12 cellular contexts compared by ENCODE assay signal in the genomic region with DNA sequence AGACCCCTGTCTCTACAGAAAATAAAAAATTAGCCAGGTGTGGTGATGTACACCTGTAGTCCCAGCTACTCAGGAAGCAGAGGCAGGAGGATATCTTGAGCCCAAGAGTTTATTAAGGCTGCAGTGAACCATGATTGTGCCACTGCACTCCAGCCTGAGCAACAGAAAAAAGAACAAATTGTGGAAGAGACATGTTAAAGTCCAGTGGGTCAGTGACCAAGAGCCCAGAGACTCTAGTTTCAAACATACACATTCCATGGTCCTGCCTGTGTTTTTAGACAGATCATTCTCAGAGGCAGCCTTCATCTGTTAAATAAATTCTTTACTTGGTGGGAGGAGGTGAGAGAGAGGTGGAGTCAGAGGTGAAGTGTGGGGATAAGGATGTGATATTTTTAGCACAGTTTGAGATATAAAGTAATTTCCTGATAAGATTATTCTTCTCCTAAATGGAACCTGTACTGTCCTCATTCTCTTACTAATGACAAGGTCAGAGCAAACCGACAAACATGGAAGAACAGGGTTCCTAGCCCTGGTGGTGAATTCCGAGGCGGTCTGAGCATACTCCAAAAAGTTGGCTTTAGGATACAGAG. TPM values are rescaled to one million over a fixed set of nuclear protein-coding genes. Genes with fewer than 3 reads are reported as not detected.
A peak's percentile ranks its signal among the peaks of the same experiment; 100 is the strongest.
DNase-seq lines count a peak whose midpoint lies in the region; ATAC-seq and TF ChIP-seq lines count a peak whose summit lies in the region.
"Had no signal": no experiment of that assay in that cellular context is flagged by ENCODE, and none has a peak within 500 bp of the region (broad histone marks: within the 10 kb centered on the region; RNA-seq: fewer than 3 reads in every experiment).

No MANE protein-coding gene starts in this region.

- no peak for DNase-seq in CD8-positive, alpha-beta T cell
- no peak for DNase-seq in esophagus squamous epithelium (lab: John Stamatoyannopoulos, UW)
- no peak for DNase-seq in trophoblast cell
- DNase-seq in KG1 (lab: John Stamatoyannopoulos, UW): no peak
- no peak for DNase-seq in NCI-H82 treated with DMSO at 0.1 percent for 48 hours (lab: John Stamatoyannopoulos, UW; ENCODE audit: unreplicated experiment)
- DNase-seq: activated CD8-positive, alpha-beta memory T cell treated with anti-CD3 and anti-CD28 coated beads, Interleukin-2, amount 50 U/mL, for 4 hours; effector CD4-positive, alpha-beta T cell; islet precursor cell; NCI-H1092 had no signal

- H3K27me3 ChIP-seq in CD8-positive, alpha-beta T cell (ENCODE audit: insufficient read depth, low read length): no peaks in the 10 kb centered on the region
- no peaks in the 10 kb centered on the region for H3K27me3 ChIP-seq in esophagus squamous epithelium
- H3K27me3 ChIP-seq in trophoblast cell (ENCODE audit: insufficient read depth, low read length): no peaks in the 10 kb centered on the region

- H4K12ac ChIP-seq in trophoblast cell (ENCODE audit: low read depth, low read length): no peak overlapping the region

- WGBS in esophagus squamous epithelium, 2 donors: 73 to 90% methylated on average over 3 of the region's 3 CpGs
- no CpG with 5 or more reads among the region's 3 CpGs for WGBS in trophoblast cell (ENCODE audit: extremely low coverage, insufficient coverage, insufficient read length)

- H3K79me1 ChIP-seq in trophoblast cell (ENCODE audit: low read length): no peaks in the 10 kb centered on the region

- H3K9me3 ChIP-seq in CD8-positive, alpha-beta T cell (ENCODE audit: low read length): no peaks in the 10 kb centered on the region
- no peaks in the 10 kb centered on the region for H3K9me3 ChIP-seq in esophagus squamous epithelium
- no peaks in the 10 kb centered on the region for H3K9me3 ChIP-seq in trophoblast cell (ENCODE audit: insufficient read depth, low read depth, low read length)

- POLR2A ChIA-PET in CD8-positive, alpha-beta T cell (lab: Charles Lee): no interaction called here

- H3K36me3 ChIP-seq in CD8-positive, alpha-beta T cell (ENCODE audit: insufficient read depth, low read length): peaks cover 4% of the 10 kb centered on the region
- H3K36me3 ChIP-seq in esophagus squamous epithelium: no peaks in the 10 kb centered on the region
- H3K36me3 ChIP-seq in trophoblast cell (ENCODE audit: control insufficient read depth in 1 of 2, insufficient read depth in 2 of 2, low read length in 2 of 2): no peaks in the 10 kb centered on the region

- H3K4me2 ChIP-seq in trophoblast cell (ENCODE audit: low read length): no peak overlapping the region

- no peak overlapping the region for H3K4ac ChIP-seq in trophoblast cell (ENCODE audit: low read depth, low read length)

- H4K8ac ChIP-seq in trophoblast cell (ENCODE audit: low read depth, low read length): no peak overlapping the region

- no peak overlapping the region for H2AK5ac ChIP-seq in trophoblast cell (ENCODE audit: low read length)

- H3K4me1 Mint-ChIP-seq in CD8-positive, alpha-beta T cell (ENCODE audit: low read depth): peaks cover 80% of the 10 kb centered on the region

- no peaks in the 10 kb centered on the region for H3K79me2 ChIP-seq in trophoblast cell (ENCODE audit: control insufficient read depth, insufficient read depth, low read length, poor library complexity)

- no peak overlapping the region for H2BK120ac ChIP-seq in trophoblast cell (ENCODE audit: insufficient read depth, low read length, poor library complexity)

- no peak for ATAC-seq in CD8-positive, alpha-beta T cell
- ATAC-seq in HG02610 (IDR thresholded peaks at IDR 0.05; ENCODE audit: unreplicated experiment) (no peak), GM21390 (IDR thresholded peaks at IDR 0.05; ENCODE audit: unreplicated experiment) (no peak)

- no peak overlapping the region for H2BK12ac ChIP-seq in trophoblast cell (ENCODE audit: low read length)

- no peak overlapping the region for H2AFZ ChIP-seq in trophoblast cell (ENCODE audit: insufficient read depth, low read length, poor library complexity)

- no peaks in the 10 kb centered on the region for H3K27me3 Mint-ChIP-seq in CD8-positive, alpha-beta T cell (ENCODE audit: low read depth)

- CTCF ChIA-PET in CD8-positive, alpha-beta T cell (lab: Charles Lee): interaction anchor here (0.5 kb wide), 1 partner anchor 32 kb away, joined by 3 read pairs; no protein-coding TSS in a partner anchor

- H3K27ac ChIP-seq in CD8-positive, alpha-beta T cell (ENCODE audit: low read depth, low read length): no peak overlapping the region
- H3K27ac ChIP-seq in VCaP (peak overlapping the region; percentile 95; the same call in 1 of the 2 replicates), esophagus squamous epithelium (peak overlapping the region in 3 of 4 donors; percentile 21 to 53 (median 39)), trophoblast cell (ENCODE audit: low read depth, low read length) (no peak overlapping the region)

- H3K4me3 Mint-ChIP-seq in CD8-positive, alpha-beta T cell: peak overlapping the region; percentile 26

- H3K23ac ChIP-seq in trophoblast cell (ENCODE audit: low read length): no peak overlapping the region

- no peak overlapping the region for H3K14ac ChIP-seq in trophoblast cell (ENCODE audit: low read length)

- no peak overlapping the region for H3K4me3 ChIP-seq in CD8-positive, alpha-beta T cell (ENCODE audit: low read depth, low read length)
- H3K4me3 ChIP-seq in esophagus squamous epithelium (no peak overlapping the region), trophoblast cell (ENCODE audit: low read depth, low read length) (no peak overlapping the region)

- H3K9me3 Mint-ChIP-seq in CD8-positive, alpha-beta T cell: no peaks in the 10 kb centered on the region

- H4K91ac ChIP-seq in trophoblast cell (ENCODE audit: low read depth, low read length): no peak overlapping the region

- intact Hi-C loops in CD8-positive, alpha-beta T cell (cut with DNase I, micrococcal nuclease): loop anchor here (5.0 kb wide), 2 partner anchors 33 to 38 kb away; no protein-coding TSS in a partner anchor
- intact Hi-C loops in esophagus squamous epithelium (cut with DNase I): no loop called here

- no peak overlapping the region for H3K9ac ChIP-seq in trophoblast cell (ENCODE audit: low read length)

- peak overlapping the region; percentile 83 for H3K27ac Mint-ChIP-seq in CD8-positive, alpha-beta T cell

- peak overlapping the region; percentile 37 for H3K18ac ChIP-seq in trophoblast cell (ENCODE audit: low read length)

- H3K4me1 ChIP-seq in CD8-positive, alpha-beta T cell (ENCODE audit: insufficient read depth, low read length): peaks cover 69% of the 10 kb centered on the region
- H3K4me1 ChIP-seq in esophagus squamous epithelium (peaks cover 0 to 35% (median 10%) of the 10 kb centered on the region in 3 donors), trophoblast cell (ENCODE audit: control insufficient read depth in 1 of 2, insufficient read depth in 2 of 2, low read length in 2 of 2) (no peaks in the 10 kb centered on the region)

- H3K36me3 Mint-ChIP-seq in CD8-positive, alpha-beta T cell: peaks cover 48% of the 10 kb centered on the region

- H2BK5ac ChIP-seq in trophoblast cell (ENCODE audit: low read depth, low read length, poor library complexity): no peak overlapping the region

- TF ChIP-seq CTCF in CD8-positive, alpha-beta T cell (IDR thresholded peaks at IDR 0.05): no peak
- TF ChIP-seq CTCF in VCaP (conservative IDR thresholded peaks at IDR 0.05) (no peak), esophagus squamous epithelium (IDR thresholded peaks at IDR 0.05) (no peak)

- TF ChIP-seq POLR2A in esophagus squamous epithelium (IDR thresholded peaks at IDR 0.05): no peak

RNA-seq across cellular contexts. Expression of gene RASSF3, which starts 48.7 kb away (rescaled TPM):
- total RNA-seq in CD8-positive, alpha-beta T cell: 100 to 1,000 TPM; 109 to 118 TPM
- 10 to 100 TPM; 10.4 to 44.4 (median 15.5) TPM for total RNA-seq in esophagus squamous epithelium
- polyA plus RNA-seq in trophoblast cell (2013): 27.3 and 29.6 TPM in 2 replicates

Comparison
In these comparisons a context has a peak if more than half of its experiments do, and no peak if none do; other contexts are left out.
1. H3K27ac ChIP-seq: peak in VCaP (single experiment) and esophagus squamous epithelium (3 of 4); none in CD8-positive, alpha-beta T cell (single experiment) and trophoblast cell (single experiment).